In genomic region chr1:27503033-27503432, GRCh38 we compare ENCODE assay signal across 13 cellular contexts. TPM values are rescaled to one million over a fixed set of nuclear protein-coding genes. Genes with fewer than 3 reads are reported as not detected.
DNase-seq lines count a peak whose midpoint lies in the region; ATAC-seq and TF ChIP-seq lines count a peak whose summit lies in the region.
"Had no signal": no experiment of that assay in that cellular context is flagged by ENCODE, and none has a peak within 500 bp of the region (broad histone marks: within the 10 kb centered on the region; RNA-seq: fewer than 3 reads in every experiment).

No MANE protein-coding gene starts in this region.

- H3K9me2 ChIP-seq in hepatocyte (replicated peaks; ENCODE audit: insufficient read depth) = no peaks in the 10 kb centered on the region

- no peaks in the 10 kb centered on the region for H3K27me3 ChIP-seq in hepatocyte
- no peaks in the 10 kb centered on the region for H3K27me3 ChIP-seq in sigmoid colon

- no peak for TF ChIP-seq POLR2A in sigmoid colon (IDR thresholded peaks at IDR 0.05)

- H3K9me3 ChIP-seq in hepatocyte (ENCODE audit: low read depth) (no peaks in the 10 kb centered on the region), sigmoid colon (no peaks in the 10 kb centered on the region)

- no peak overlapping the region for H3K4me2 ChIP-seq in hepatocyte
- H3K4me2 ChIP-seq: KMS-11 had no signal

- H3K4me3 Mint-ChIP-seq in natural killer cell treated with Interleukin-12 subunit alpha and Interleukin-12 subunit beta and Interleukin-15 and Interleukin-18, amount 100 ng/mL, for 72 hours = no peak overlapping the region
- no peak overlapping the region for H3K4me3 Mint-ChIP-seq in natural killer cell
- H3K4me3 Mint-ChIP-seq: memory B cell had no signal

- H3K27ac Mint-ChIP-seq in natural killer cell treated with Interleukin-12 subunit alpha and Interleukin-12 subunit beta and Interleukin-15 and Interleukin-18, amount 100 ng/mL, for 72 hours = no peak overlapping the region
- no peak overlapping the region for H3K27ac Mint-ChIP-seq in natural killer cell
- H3K27ac Mint-ChIP-seq: memory B cell had no signal

- H4K20me1 ChIP-seq in hepatocyte (ENCODE audit: insufficient read depth, poor library complexity, severe bottlenecking) = no peaks in the 10 kb centered on the region

- H3K27me3 Mint-ChIP-seq in natural killer cell treated with Interleukin-12 subunit alpha and Interleukin-12 subunit beta and Interleukin-15 and Interleukin-18, amount 100 ng/mL, for 72 hours = no peaks in the 10 kb centered on the region
- no peaks in the 10 kb centered on the region for H3K27me3 Mint-ChIP-seq in natural killer cell (ENCODE audit: low read depth in 2 of 2)
- H3K27me3 Mint-ChIP-seq: memory B cell had no signal

- no peaks in the 10 kb centered on the region for H3K36me3 Mint-ChIP-seq in natural killer cell treated with Interleukin-12 subunit alpha and Interleukin-12 subunit beta and Interleukin-15 and Interleukin-18, amount 100 ng/mL, for 72 hours
- H3K36me3 Mint-ChIP-seq in natural killer cell = no peaks in the 10 kb centered on the region
- H3K36me3 Mint-ChIP-seq: memory B cell had no signal

- 88% methylated on average over 2 of the region's 2 CpGs for WGBS in hepatocyte (ENCODE audit: low lambda C conversion rate, missing lambda C conversion rate)
- WGBS in sigmoid colon, 2 donors = 94 to 97% methylated on average over 2 of the region's 2 CpGs

- no peaks in the 10 kb centered on the region for H3K79me2 ChIP-seq in hepatocyte

- DNase-seq in natural killer cell treated with Interleukin-12 subunit alpha and Interleukin-12 subunit beta and Interleukin-15 and Interleukin-18, amount 100 ng/mL, for 72 hours (ENCODE audit: low spot score) = peak; percentile 31
- DNase-seq in natural killer cell (no peak), hepatocyte (ENCODE audit: low spot score) (no peak), sigmoid colon (no peak), NCI-H82 (lab: John Stamatoyannopoulos, UW) (no peak), DMS153 treated with DMSO at 0.1 percent for 48 hours (lab: John Stamatoyannopoulos, UW; ENCODE audit: unreplicated experiment) (no peak)
- no peak for DNase-seq in activated T-cell treated with anti-CD3 and anti-CD28 coated beads, Interleukin-2, amount 50 U/mL, for 1 hour
- DNase-seq: activated CD4-positive, alpha-beta T cell treated with anti-CD3 and anti-CD28 coated beads, Interleukin-2, amount 50 U/mL, for 48 hours; NCI-H1105 treated with DMSO at 0.1 percent for 48 hours; NCI-H774 had no signal

- peaks cover 0 to 2% of the 10 kb centered on the region in 2 donors for H3K4me1 Mint-ChIP-seq in natural killer cell treated with Interleukin-12 subunit alpha and Interleukin-12 subunit beta and Interleukin-15 and Interleukin-18, amount 100 ng/mL, for 72 hours (ENCODE audit: low read depth in 2 of 2)
- no peaks in the 10 kb centered on the region for H3K4me1 Mint-ChIP-seq in natural killer cell

- TF ChIP-seq EP300 in sigmoid colon (IDR thresholded peaks at IDR 0.05) = no peak

- no peak overlapping the region for H2AFZ ChIP-seq in hepatocyte

- H3K36me3 ChIP-seq in hepatocyte (replicated peaks; ENCODE audit: insufficient read depth, low read depth) (no peaks in the 10 kb centered on the region), sigmoid colon (no peaks in the 10 kb centered on the region)

- H3K27ac ChIP-seq in hepatocyte (peak overlapping the region; percentile 98), sigmoid colon (peak overlapping the region; percentile 90 to 99 (median 94))
- H3K27ac ChIP-seq: KMS-11 had no signal

- H3K4me3 ChIP-seq in hepatocyte = no peak overlapping the region
- H3K4me3 ChIP-seq in sigmoid colon = no peak overlapping the region

- TF ChIP-seq CTCF in natural killer cell (IDR thresholded peaks at IDR 0.05) (no peak), hepatocyte (IDR thresholded peaks at IDR 0.05; ENCODE audit: poor library complexity) (no peak), sigmoid colon (IDR thresholded peaks at IDR 0.05) (no peak)

- H3K4me1 ChIP-seq in hepatocyte (ENCODE audit: insufficient read depth) = peaks cover 25% of the 10 kb centered on the region
- peaks cover 0 to 29% (median 26%) of the 10 kb centered on the region in 4 donors for H3K4me1 ChIP-seq in sigmoid colon

- ATAC-seq in natural killer cell treated with Interleukin-12 subunit alpha and Interleukin-12 subunit beta and Interleukin-15 and Interleukin-18, amount 100 ng/mL, for 72 hours = no peak
- ATAC-seq in natural killer cell = no peak
- ATAC-seq in HG02852 (IDR thresholded peaks at IDR 0.05; ENCODE audit: unreplicated experiment) = no peak

- H3K9me3 Mint-ChIP-seq in natural killer cell treated with Interleukin-12 subunit alpha and Interleukin-12 subunit beta and Interleukin-15 and Interleukin-18, amount 100 ng/mL, for 72 hours = no peaks in the 10 kb centered on the region
- H3K9me3 Mint-ChIP-seq in natural killer cell = no peaks in the 10 kb centered on the region
- H3K9me3 Mint-ChIP-seq: memory B cell had no signal

- intact Hi-C loops in natural killer cell (cut with micrococcal nuclease) (no loop called here), sigmoid colon (cut with DNase I) (no loop called here)

RNA-seq across cellular contexts. Expression of gene WASF2, which starts 13.1 kb away (rescaled TPM):
- 100 to 1,000 TPM in 1 of 2 donors, 10 to 100 TPM in 1; 97.7 to 110 TPM for total RNA-seq in natural killer cell treated with Interleukin-12 subunit alpha and Interleukin-12 subunit beta and Interleukin-15 and Interleukin-18, amount 100 ng/mL, for 72 hours
- total RNA-seq in natural killer cell (100 to 1,000 TPM; 137 to 153 (median 143) TPM), hepatocyte (25.2 and 28.5 TPM in 2 replicates), sigmoid colon (10 to 100 TPM; 43.9 to 63.2 (median 59.9) TPM)
- polyA plus RNA-seq in hepatocyte (45.6 and 61.1 TPM in 2 replicates), sigmoid colon (10 to 100 TPM; 30.0 to 69.6 (median 30.5) TPM)
